ENCODE assay signal across 38 cellular contexts in genomic region chr11:488062-488461, GRCh38. TPM values are rescaled to one million over a fixed set of nuclear protein-coding genes. Genes with fewer than 3 reads are reported as not detected.
"Had no signal": no experiment of that assay in that cellular context is flagged by ENCODE, and none has a peak within 500 bp of the region (broad histone marks: within the 10 kb centered on the region; RNA-seq: fewer than 3 reads in every experiment).

No MANE protein-coding gene starts in this region.

- ATAC-seq: activated CD8-positive, alpha-beta memory T cell treated with anti-CD3 and anti-CD28 coated beads, Interleukin-2, amount 10 ng/mL, durations not matched to agents 7 days and 5 days; activated T-cell treated with anti-CD3 and anti-CD28 coated beads, Interleukin-2, amount 50 U/mL, for 72 hours; activated T-helper 17 cell treated with anti-CD3 and anti-CD28 coated beads, Interleukin-2, amount 50 U/mL, for 72 hours; PC-3; Right ventricle myocardium inferior had no signal

- H3K27me3 Mint-ChIP-seq: activated CD4-positive, alpha-beta memory T cell treated with anti-CD3 and anti-CD28 coated beads, Interleukin-2, amount 10 ng/mL, durations not matched to agents 7 days and 5 days; activated CD8-positive, alpha-beta memory T cell treated with anti-CD3 and anti-CD28 coated beads, Interleukin-2, amount 10 ng/mL, durations not matched to agents 7 days and 5 days; activated naive CD8-positive, alpha-beta T cell treated with anti-CD3 and anti-CD28 coated beads for 36 hours; activated T-helper 17 cell treated with anti-CD3 and anti-CD28 coated beads, Interleukin-2, amount 50 U/mL, for 72 hours had no signal

- H3K9me3 ChIP-seq: MG63, Peyer's patch had no signal

- H3K4me1 Mint-ChIP-seq: activated CD4-positive, alpha-beta memory T cell treated with anti-CD3 and anti-CD28 coated beads, Interleukin-2, amount 10 ng/mL, durations not matched to agents 7 days and 5 days; activated CD8-positive, alpha-beta memory T cell treated with anti-CD3 and anti-CD28 coated beads, Interleukin-2, amount 10 ng/mL, durations not matched to agents 7 days and 5 days; activated naive CD8-positive, alpha-beta T cell treated with anti-CD3 and anti-CD28 coated beads for 36 hours; activated T-helper 17 cell treated with anti-CD3 and anti-CD28 coated beads, Interleukin-2, amount 50 U/mL, for 72 hours had no signal

- H3K27ac ChIP-seq: brain microvascular endothelial cell, Peyer's patch, WERI-Rb-1 had no signal

- H3K27me3 ChIP-seq: brain microvascular endothelial cell, MG63, Peyer's patch had no signal

- H3K9me3 Mint-ChIP-seq: activated CD4-positive, alpha-beta memory T cell treated with anti-CD3 and anti-CD28 coated beads, Interleukin-2, amount 10 ng/mL, durations not matched to agents 7 days and 5 days; activated naive CD8-positive, alpha-beta T cell treated with anti-CD3 and anti-CD28 coated beads for 36 hours; activated T-cell treated with anti-CD3 and anti-CD28 coated beads, Interleukin-2, amount 50 U/mL, for 72 hours; activated T-helper 17 cell treated with anti-CD3 and anti-CD28 coated beads, Interleukin-2, amount 50 U/mL, for 72 hours had no signal

- H3K4me3 ChIP-seq: MG63, Peyer's patch had no signal

- H3K4me1 ChIP-seq: Peyer's patch had no signal

- H3K36me3 Mint-ChIP-seq: activated CD8-positive, alpha-beta memory T cell treated with anti-CD3 and anti-CD28 coated beads, Interleukin-2, amount 10 ng/mL, durations not matched to agents 7 days and 5 days had no signal

- DNase-seq: activated CD4-positive, alpha-beta memory T cell treated with anti-CD3 and anti-CD28 coated beads, Interleukin-2, amount 10 ng/mL, durations not matched to agents 7 days and 5 days; activated CD4-positive, alpha-beta T cell treated with anti-CD3 and anti-CD28 coated beads for 1 hour; activated CD4-positive, alpha-beta T cell treated with anti-CD3 and anti-CD28 coated beads for 48 hours; activated CD4-positive, CD25-positive, alpha-beta regulatory T cell; activated CD8-positive, alpha-beta memory T cell treated with anti-CD3 and anti-CD28 coated beads for 24 hours; activated CD8-positive, alpha-beta memory T cell treated with anti-CD3 and anti-CD28 coated beads, Interleukin-2, amount 10 ng/mL, durations not matched to agents 7 days and 5 days; activated CD8-positive, alpha-beta memory T cell treated with anti-CD3 and anti-CD28 coated beads, Interleukin-2, amount 50 U/mL, for 48 hours; activated effector memory CD4-positive, alpha-beta T cell treated with anti-CD3 and anti-CD28 coated beads, Interleukin-2, amount 50 U/mL, for 16 hours; activated naive CD4-positive, alpha-beta T cell; activated naive CD4-positive, alpha-beta T cell treated with anti-CD3 and anti-CD28 coated beads, Interleukin-2, amount 50 U/mL, for 16 hours; activated naive CD8-positive, alpha-beta T cell treated with anti-CD3 and anti-CD28 coated beads for 36 hours; activated T-cell treated with anti-CD3 and anti-CD28 coated beads, Interleukin-2, amount 50 U/mL, for 72 hours; amniotic stem cell; brain microvascular endothelial cell; Kasumi-1; KG1; MG63; NCI-H1048; NCI-H1105 treated with DMSO at 0.1 percent for 48 hours; NCI-H1436; NCI-H1694 treated with DMSO at 0.1 percent for 48 hours; NCI-H2029; NCI-H345; NCI-H526; NCI-H748 treated with DMSO at 0.1 percent for 48 hours; NK-92 treated with Interleukin-12 subunit alpha and Interleukin-12 subunit beta, amount 100 ng/mL, for 24 hours; PC-3; Peyer's patch; RPMI8226; SIG-M5; SW 1271; T-helper 1 cell; T-helper 2 cell; T-helper 9 cell; WERI-Rb-1 had no signal

- H3K4me3 Mint-ChIP-seq: activated CD4-positive, alpha-beta memory T cell treated with anti-CD3 and anti-CD28 coated beads, Interleukin-2, amount 10 ng/mL, durations not matched to agents 7 days and 5 days; activated CD8-positive, alpha-beta memory T cell treated with anti-CD3 and anti-CD28 coated beads, Interleukin-2, amount 10 ng/mL, durations not matched to agents 7 days and 5 days; activated naive CD8-positive, alpha-beta T cell treated with anti-CD3 and anti-CD28 coated beads for 36 hours; activated T-cell treated with anti-CD3 and anti-CD28 coated beads, Interleukin-2, amount 50 U/mL, for 72 hours; activated T-helper 17 cell treated with anti-CD3 and anti-CD28 coated beads, Interleukin-2, amount 50 U/mL, for 72 hours had no signal

RNA-seq across cellular contexts. Expression of gene ANO9, which starts 46.3 kb away (rescaled TPM):
- total RNA-seq: SK-MEL-5 had no signal
